ENCODE assay signal across 8 cellular contexts in the genomic region with DNA sequence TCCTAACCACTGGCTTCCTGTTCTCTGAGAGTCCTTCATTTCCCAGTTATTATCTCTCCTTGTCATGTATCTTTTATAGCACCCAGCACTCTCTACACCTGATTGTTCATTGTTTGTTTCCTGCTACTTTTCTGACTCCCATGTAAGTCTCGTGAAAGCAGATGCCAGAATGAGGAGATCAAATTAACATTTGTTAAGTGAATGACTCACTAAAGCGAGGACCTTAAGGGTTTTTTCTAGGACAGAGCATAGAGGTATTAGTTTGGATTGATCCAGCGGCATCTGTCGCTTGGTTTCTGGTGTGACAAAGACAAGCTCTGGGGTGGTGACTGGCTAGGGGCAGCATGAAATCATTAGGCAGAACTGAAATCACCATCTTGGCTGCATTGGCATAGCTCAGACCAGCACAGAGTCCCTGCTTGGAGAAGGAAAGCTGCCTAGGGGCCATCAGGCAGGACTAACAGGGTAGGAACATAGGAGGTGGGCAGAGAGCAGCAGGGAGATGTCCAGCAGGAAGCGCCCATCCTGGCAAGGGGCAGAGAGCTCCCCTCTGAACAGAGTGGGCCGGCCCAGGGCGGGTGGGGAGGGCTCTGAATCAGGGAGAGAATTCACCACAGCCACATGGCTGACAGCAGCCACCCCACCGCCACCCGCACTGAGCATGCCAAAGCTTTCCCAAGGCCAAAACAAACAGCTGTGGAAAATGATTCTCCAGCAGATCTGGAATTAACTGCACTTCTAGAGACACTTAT.
DNase-seq lines count a peak whose midpoint lies in the region; ATAC-seq and TF ChIP-seq lines count a peak whose summit lies in the region.

No MANE protein-coding gene starts in this region.

- DNase-seq in A673 (ENCODE audit: low spot score) (peak; percentile 12), HFF-Myc (ENCODE audit: extremely low read depth, low read depth) (peak; percentile 67), SK-MEL-5 (ENCODE audit: low read depth, low spot score) (peak; percentile 84), head of caudate nucleus (peak; percentile 17 to 80 (median 50)), upper lobe of left lung (peak in 1 of 2 donors; percentile 50), Calu3 (no peak), T-helper 9 cell (no peak)
- no peak for DNase-seq in stimulated activated naive CD4-positive, alpha-beta T cell treated with Interleukin-2 at 50 U/mL for 16 hours (lab: John Stamatoyannopoulos, UW)

- no peaks in the 10 kb centered on the region for H3K36me3 Mint-ChIP-seq in Calu3 (ENCODE audit: insufficient read depth, unreplicated experiment)

- intact Hi-C loops in A673 (cut with micrococcal nuclease; ENCODE audit: unreplicated experiment) (no loop called here), head of caudate nucleus (cut with DNase I) (no loop called here), Calu3 (cut with micrococcal nuclease; ENCODE audit: unreplicated experiment) (no loop called here)

- no peak for TF ChIP-seq EP300 in upper lobe of left lung (IDR thresholded peaks at IDR 0.05)

- no peak overlapping the region for H3K4me3 Mint-ChIP-seq in Calu3 (ENCODE audit: low read depth, unreplicated experiment)

- BruUV-seq in A673 (replicated peaks; lab: Mats Ljungman, UMichigan) (no TSS peak), Calu3 (replicated peaks; lab: Mats Ljungman, UMichigan) (no TSS peak)

- H3K9me3 Mint-ChIP-seq in Calu3 (ENCODE audit: low read depth, unreplicated experiment), result no peaks in the 10 kb centered on the region

- H3K9me3 ChIP-seq in A673 (ENCODE audit: low read depth, low read length, poor library complexity, severe bottlenecking) (no peaks in the 10 kb centered on the region), upper lobe of left lung (no peaks in the 10 kb centered on the region)

- TF ChIP-seq CTCF in A673 (conservative IDR thresholded peaks at IDR 0.05; ENCODE audit: low read depth, low read length) (no peak), HFF-Myc (IDR thresholded peaks at IDR 0.05; ENCODE audit: low read depth, low read length, missing control alignments) (no peak), upper lobe of left lung (IDR thresholded peaks at IDR 0.05) (no peak), Calu3 (IDR thresholded peaks at IDR 0.05; ENCODE audit: unreplicated experiment) (no peak)

- no peaks in the 10 kb centered on the region for H3K4me1 Mint-ChIP-seq in Calu3 (ENCODE audit: low read depth, unreplicated experiment)

- peak; percentile 27 to 44 for ATAC-seq in upper lobe of left lung (ENCODE audit: low FRiP score in 2 of 2)

- H3K27ac Mint-ChIP-seq in Calu3 (ENCODE audit: unreplicated experiment), result no peak overlapping the region

- H3K27ac ChIP-seq in A673 (ENCODE audit: low read depth, low read length, poor library complexity, severe bottlenecking), result no peak overlapping the region
- H3K27ac ChIP-seq in upper lobe of left lung, result no peak overlapping the region

- 61 to 76% methylated on average over 9 of the region's 9 CpGs for WGBS in upper lobe of left lung, 2 donors

- peaks cover 21% of the 10 kb centered on the region for H3K27me3 Mint-ChIP-seq in Calu3 (ENCODE audit: unreplicated experiment)

- CTCF ChIA-PET in A673 (lab: Charles Lee), result interaction anchor here (0.6 kb wide), 2 partner anchors 47 to 400 kb away, joined by 4 to 6 read pairs; no protein-coding TSS in a partner anchor
- CTCF ChIA-PET in Calu3 (lab: Charles Lee), result no interaction called here

- H3K27me3 ChIP-seq in A673 (replicated peaks; ENCODE audit: insufficient read depth, low read depth, low read length, poor library complexity), result no peaks in the 10 kb centered on the region
- no peaks in the 10 kb centered on the region for H3K27me3 ChIP-seq in upper lobe of left lung

- H3K36me3 ChIP-seq in A673 (ENCODE audit: insufficient read depth, low read length, poor library complexity, severe bottlenecking), result no peaks in the 10 kb centered on the region
- H3K36me3 ChIP-seq in upper lobe of left lung, result no peaks in the 10 kb centered on the region

- in situ Hi-C loops in SK-MEL-5 (cut with HindIII; ENCODE audit: low pct_unique_long_range_greater_than_20kb, low sequenced_read_pairs), result no loop called here

- no peak overlapping the region for H3K4me3 ChIP-seq in A673 (ENCODE audit: low read depth, low read length, poor library complexity, severe bottlenecking)
- H3K4me3 ChIP-seq in HFF-Myc (replicated peaks; ENCODE audit: low read depth, low read length), result peak overlapping the region; percentile 28
- H3K4me3 ChIP-seq in upper lobe of left lung, result no peak overlapping the region

- POLR2A ChIA-PET in A673 (lab: Charles Lee; ENCODE audit: low non-redundant PET), result no interaction called here

- TF ChIP-seq POLR2A in upper lobe of left lung (IDR thresholded peaks at IDR 0.05), result no peak

- H3K4me1 ChIP-seq in A673 (ENCODE audit: insufficient read depth, low read length, poor library complexity, severe bottlenecking), result no peaks in the 10 kb centered on the region
- H3K4me1 ChIP-seq in upper lobe of left lung, result peaks cover 4 to 11% (median 10%) of the 10 kb centered on the region in 4 donors

Comparison
In these comparisons a context has a peak if more than half of its experiments do, and no peak if none do; other contexts are left out.
1. DNase-seq: peak in A673 (single experiment), HFF-Myc (single experiment), SK-MEL-5 (single experiment) and head of caudate nucleus (42 of 42); none in Calu3 (single experiment), stimulated activated naive CD4-positive, alpha-beta T cell treated with Interleukin-2 at 50 U/mL for 16 hours (single experiment) and T-helper 9 cell (single experiment).